14 cellular contexts compared by ENCODE assay signal in the genomic region with DNA sequence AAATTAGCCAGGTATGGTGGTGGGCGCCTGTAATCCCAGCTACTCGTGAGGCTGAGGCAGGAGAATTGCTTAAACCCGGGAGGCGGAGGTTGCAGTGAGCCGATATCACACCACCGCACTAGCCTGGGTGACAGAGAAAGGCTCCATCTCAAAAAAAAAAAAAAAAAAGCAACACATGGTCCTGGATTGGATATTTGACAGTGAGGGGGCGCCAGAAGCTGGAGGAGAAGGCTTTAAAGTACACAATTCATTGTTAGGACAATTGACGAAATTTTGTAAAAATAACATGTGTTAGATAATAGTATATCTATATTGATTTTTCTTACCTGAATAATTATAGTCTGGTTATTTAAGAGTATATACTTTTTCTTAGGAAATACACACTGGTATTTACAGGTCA.
"Had no signal": no experiment of that assay in that cellular context is flagged by ENCODE, and none has a peak within 500 bp of the region (broad histone marks: within the 10 kb centered on the region; RNA-seq: fewer than 3 reads in every experiment).

No MANE protein-coding gene starts in this region.

- H3K4me1 Mint-ChIP-seq: nephron progenitor cell had no signal

- H3K4me3 ChIP-seq: coronary artery, hepatocyte, upper lobe of left lung had no signal

- H3K36me3 ChIP-seq: upper lobe of left lung had no signal

- H3K27ac Mint-ChIP-seq: nephron progenitor cell had no signal

- H3K4me2 ChIP-seq: hepatocyte had no signal

- H3K4me3 Mint-ChIP-seq: activated T-cell treated with anti-CD3 and anti-CD28 coated beads, Interleukin-2, amount 50 U/mL, for 4 hours; nephron progenitor cell had no signal

- H3K79me2 ChIP-seq: hepatocyte had no signal

- ATAC-seq: activated T-cell treated with anti-CD3 and anti-CD28 coated beads, Interleukin-2, amount 50 U/mL, for 4 hours; stimulated activated naive CD8-positive, alpha-beta T cell treated with anti-CD3 and anti-CD28 coated beads, Interleukin-15, Interleukin-2, amounts not matched to agents 100 U/mL and 50 U/mL, for 24 hours had no signal

- H3K9me3 ChIP-seq: upper lobe of left lung had no signal

- H3K9me3 Mint-ChIP-seq: activated T-cell treated with anti-CD3 and anti-CD28 coated beads, Interleukin-2, amount 50 U/mL, for 4 hours; nephron progenitor cell had no signal

- DNase-seq: activated CD4-positive, alpha-beta T cell treated with anti-CD3 and anti-CD28 coated beads, Interleukin-2, amount 50 U/mL, for 4 hours; activated gamma-delta T cell treated with Interleukin-2 at 50 U/mL for 16 hours; activated T-cell treated with anti-CD3 and anti-CD28 coated beads, Interleukin-2, amount 50 U/mL, for 4 hours; caudate nucleus; effector memory CD4-positive, alpha-beta T cell; kidney glomerular epithelial cell; nephron progenitor cell; stimulated activated CD4-positive, alpha-beta T cell treated with anti-CD3 and anti-CD28 coated beads, Interleukin-12 subunit alpha, Interleukin-12 subunit beta, amount 100 ng/mL, for 4 hours; stimulated activated CD8-positive, alpha-beta memory T cell treated with anti-CD3 and anti-CD28 coated beads, Interleukin-4, amount 100 ng/mL, for 48 hours; stimulated activated naive CD8-positive, alpha-beta T cell treated with anti-CD3 and anti-CD28 coated beads, Interleukin-15, Interleukin-2, amounts not matched to agents 100 U/mL and 50 U/mL, for 24 hours; upper lobe of left lung had no signal

- H3K27me3 ChIP-seq: hepatocyte, upper lobe of left lung had no signal

- H3K27ac ChIP-seq: coronary artery, epithelial cell of prostate, hepatocyte, upper lobe of left lung had no signal
